Comparison of ENCODE assay signal across 16 cellular contexts in genomic region chr2:15949126-15949525, GRCh38.
DNase-seq lines count a peak whose midpoint lies in the region; ATAC-seq and TF ChIP-seq lines count a peak whose summit lies in the region.
"Had no signal": no experiment of that assay in that cellular context is flagged by ENCODE, and none has a peak within 500 bp of the region (broad histone marks: within the 10 kb centered on the region; RNA-seq: fewer than 3 reads in every experiment).

No MANE protein-coding gene starts in this region.

- peaks cover 50% of the 10 kb centered on the region for H3K4me1 Mint-ChIP-seq in nephron progenitor cell

- H3K36me3 Mint-ChIP-seq in nephron progenitor cell (ENCODE audit: low read depth), result peaks cover 49% of the 10 kb centered on the region
- H3K36me3 Mint-ChIP-seq: CD4-positive, alpha-beta memory T cell had no signal

- no peak for TF ChIP-seq CTCF in WERI-Rb-1 (IDR thresholded peaks at IDR 0.05; ENCODE audit: low read depth, low read length)
- TF ChIP-seq CTCF in nephron progenitor cell (IDR thresholded peaks at IDR 0.05), result no peak

- H3K36me3 ChIP-seq in WERI-Rb-1, result peaks cover 46% of the 10 kb centered on the region

- no peak for ATAC-seq in HG02610 (IDR thresholded peaks at IDR 0.05; ENCODE audit: unreplicated experiment)
- ATAC-seq: HCT116 had no signal

- no peaks in the 10 kb centered on the region for H3K27me3 ChIP-seq in WERI-Rb-1 (ENCODE audit: insufficient read depth, low read depth, severe bottlenecking)

- H3K27ac Mint-ChIP-seq in nephron progenitor cell, result peak overlapping the region; percentile 14
- H3K27ac Mint-ChIP-seq: CD4-positive, alpha-beta memory T cell had no signal

- H3K27me3 Mint-ChIP-seq in nephron progenitor cell (ENCODE audit: low read depth, poor library complexity), result peaks cover 2% of the 10 kb centered on the region

- no peaks in the 10 kb centered on the region for H3K9me3 ChIP-seq in WERI-Rb-1 (ENCODE audit: severe bottlenecking)

- no peaks in the 10 kb centered on the region for H3K9me3 Mint-ChIP-seq in nephron progenitor cell

- DNase-seq in NCI-H526 (lab: John Stamatoyannopoulos, UW) (peak; percentile 97 to 100), WERI-Rb-1 (no peak), nephron progenitor cell (no peak), pons (ENCODE audit: low spot score) (no peak), retina (no peak)
- DNase-seq: C1 segment of cervical spinal cord; Calu3; CD4-positive, alpha-beta memory T cell; COR-L47; DMS53; DMS79 treated with DMSO at 0.1 percent for 48 hours; GF-D8; GOT3; H7 had no signal

- H3K27ac ChIP-seq in WERI-Rb-1, result peak overlapping the region; percentile 23

- H3K4me3 Mint-ChIP-seq in nephron progenitor cell, result no peak overlapping the region
- H3K4me3 Mint-ChIP-seq: CD4-positive, alpha-beta memory T cell had no signal

- no peak overlapping the region for H3K4me3 ChIP-seq in WERI-Rb-1 (ENCODE audit: low read depth, low read length)

Comparison
In these comparisons a context has a peak if more than half of its experiments do, and no peak if none do; other contexts are left out.
1. DNase-seq: peak in NCI-H526 (2 of 2); none in WERI-Rb-1 (single experiment), nephron progenitor cell (single experiment), pons (single experiment) and retina (single experiment).